ENCODE assay signal across 26 cellular contexts in the genomic region with DNA sequence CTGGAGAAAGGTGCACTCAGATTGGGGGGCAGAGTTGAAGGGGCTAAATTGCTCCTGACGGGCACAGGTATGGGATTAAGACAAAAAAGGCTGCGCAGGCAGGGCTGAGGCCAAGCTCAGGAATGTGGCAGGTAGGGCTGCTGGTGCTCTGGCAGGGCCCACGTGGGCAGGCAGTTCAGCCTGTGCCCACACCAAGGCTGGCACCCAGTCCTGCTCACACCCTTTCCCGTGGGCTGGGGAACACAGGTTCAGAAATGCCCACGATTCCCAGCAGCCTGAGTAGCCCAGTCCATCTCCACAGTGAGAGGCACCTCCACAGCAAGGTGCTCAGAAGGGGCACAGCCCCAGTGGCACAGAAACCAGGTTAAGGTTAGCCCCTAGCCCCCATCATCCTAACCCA. TPM values are rescaled to one million over a fixed set of nuclear protein-coding genes. Genes with fewer than 3 reads are reported as not detected.
DNase-seq lines count a peak whose midpoint lies in the region; ATAC-seq and TF ChIP-seq lines count a peak whose summit lies in the region.
"Had no signal": no experiment of that assay in that cellular context is flagged by ENCODE, and none has a peak within 500 bp of the region (broad histone marks: within the 10 kb centered on the region; RNA-seq: fewer than 3 reads in every experiment).

No MANE protein-coding gene starts in this region.

- no peaks in the 10 kb centered on the region for H3K27me3 ChIP-seq in BLaER1 treated with 17β-estradiol and CSF1 and Interleukin-3, amounts not matched to agents 10 nM and 100 nM
- H3K27me3 ChIP-seq in Loucy (ENCODE audit: insufficient read depth, low read length, poor library complexity, severe bottlenecking) (no peaks in the 10 kb centered on the region), iPS-15b (ENCODE audit: control insufficient read depth, insufficient read depth, low read length) (no peaks in the 10 kb centered on the region), skeletal muscle tissue (ENCODE audit: control insufficient read depth in 3 of 3, insufficient read depth in 3 of 3, low read length in 3 of 3) (no peaks in the 10 kb centered on the region)
- H3K27me3 ChIP-seq: cardiac muscle cell, testis had no signal

- no peaks in the 10 kb centered on the region for H3F3A ChIP-seq in Loucy (ENCODE audit: low read depth)

- no peak for TF ChIP-seq CTCF in Loucy (conservative IDR thresholded peaks at IDR 0.05; ENCODE audit: low read length)

- peak overlapping the region in 1 of 11 experiments; percentile 29; a peak in 1 of 22 replicates for H3K27ac ChIP-seq in BLaER1 treated with 17β-estradiol and CSF1 and Interleukin-3, amounts not matched to agents 10 nM and 100 nM
- no peak overlapping the region for H3K27ac ChIP-seq in skeletal muscle tissue (ENCODE audit: low read depth, low read length)
- H3K27ac ChIP-seq: cardiac muscle cell, epithelial cell of prostate, testis had no signal

- peaks cover 69% of the 10 kb centered on the region for H3K79me2 ChIP-seq in Loucy (ENCODE audit: insufficient read depth, low read length)

- no peak overlapping the region for H3K4me3 Mint-ChIP-seq in stimulated activated naive CD8-positive, alpha-beta T cell treated with anti-CD3 and anti-CD28 coated beads, Interleukin-15, amount 100 ng/mL, for 72 hours
- H3K4me3 Mint-ChIP-seq: activated CD4-positive, alpha-beta T cell treated with anti-CD3 and anti-CD28 coated beads, Interleukin-2, amount 10 ng/mL, durations not matched to agents 24 days and 14 days; nephron progenitor cell had no signal

- no peaks in the 10 kb centered on the region for H3K27me3 Mint-ChIP-seq in stimulated activated naive CD8-positive, alpha-beta T cell treated with anti-CD3 and anti-CD28 coated beads, Interleukin-15, amount 100 ng/mL, for 72 hours

- peaks cover 35 to 86% (median 72%) of the 10 kb centered on the region in 11 experiments; a peak in 20 of 22 replicates for H4K20me1 ChIP-seq in BLaER1 treated with 17β-estradiol and CSF1 and Interleukin-3, amounts not matched to agents 10 nM and 100 nM
- H4K20me1 ChIP-seq in Loucy (ENCODE audit: insufficient read depth, low read length, poor library complexity, severe bottlenecking): peaks cover 36% of the 10 kb centered on the region

- peak overlapping the region in 1 of 2 donors; percentile 14 for H3K27ac Mint-ChIP-seq in stimulated activated naive CD8-positive, alpha-beta T cell treated with anti-CD3 and anti-CD28 coated beads, Interleukin-15, amount 100 ng/mL, for 72 hours
- H3K27ac Mint-ChIP-seq: nephron progenitor cell had no signal

- peaks cover 44 to 91% (median 87%) of the 10 kb centered on the region in 10 experiments for H3K4me1 ChIP-seq in BLaER1 treated with 17β-estradiol and CSF1 and Interleukin-3, amounts not matched to agents 10 nM and 100 nM
- peaks cover 54% of the 10 kb centered on the region for H3K4me1 ChIP-seq in Loucy (ENCODE audit: insufficient read depth, low read length, poor library complexity, severe bottlenecking)
- H3K4me1 ChIP-seq in iPS-15b (ENCODE audit: control insufficient read depth, insufficient read depth, low read length): peaks cover 25% of the 10 kb centered on the region
- H3K4me1 ChIP-seq in skeletal muscle tissue (ENCODE audit: control insufficient read depth in 3 of 3, insufficient read depth in 3 of 3, low read length in 3 of 3): peaks cover 83 to 91% (median 84%) of the 10 kb centered on the region in 3 donors

- H3K9ac ChIP-seq in BLaER1 treated with 17β-estradiol and CSF1 and Interleukin-3, amounts not matched to agents 10 nM and 100 nM: peak overlapping the region in 3 of 11 experiments; percentile 7 to 45 (median 44); a peak in 4 of 22 replicates
- H3K9ac ChIP-seq in Loucy (ENCODE audit: low read depth, low read length, poor library complexity, severe bottlenecking) (peak overlapping the region; percentile 26), iPS-15b (ENCODE audit: low read depth, low read length) (peak overlapping the region; percentile 16), skeletal muscle tissue (ENCODE audit: low read depth in 1 of 3, low read length in 3 of 3) (peak overlapping the region; percentile 13 to 64 (median 56))

- no peaks in the 10 kb centered on the region for H3K9me2 ChIP-seq in Loucy (replicated peaks; ENCODE audit: low read depth, low read length)

- no peak overlapping the region for H2AFZ ChIP-seq in Loucy (ENCODE audit: low read length)

- DNase-seq in A172 (ENCODE audit: low spot score) (no peak), G401 (ENCODE audit: low spot score) (no peak)
- DNase-seq in stimulated activated naive CD8-positive, alpha-beta T cell treated with anti-CD3 and anti-CD28 coated beads, Interleukin-15, amount 100 ng/mL, for 72 hours: no peak
- DNase-seq: activated CD4-positive, alpha-beta T cell treated with anti-CD3 and anti-CD28 coated beads, Interleukin-2, amount 10 ng/mL, durations not matched to agents 24 days and 14 days; activated CD8-positive, alpha-beta memory T cell treated with anti-CD3 and anti-CD28 coated beads, Interleukin-2, amount 50 U/mL, for 48 hours; activated effector memory CD4-positive, alpha-beta T cell treated with Interleukin-2 at 50 U/mL for 16 hours; dermis blood vessel endothelial cell; DMS79 treated with DMSO at 0.1 percent for 48 hours; KG1; NCI-H187 treated with DMSO at 0.1 percent for 48 hours; NCI-H226; nephron progenitor cell; OCI-M1; Right ventricle myocardium superior; stimulated activated CD8-positive, alpha-beta memory T cell treated with anti-CD3 and anti-CD28 coated beads, Interleukin-4, amount 100 ng/mL, for 48 hours; testis had no signal

- no peak overlapping the region for H3K4me3 ChIP-seq in BLaER1 treated with 17β-estradiol and CSF1 and Interleukin-3, amounts not matched to agents 10 nM and 100 nM
- H3K4me3 ChIP-seq in Loucy (ENCODE audit: low read length, poor library complexity, severe bottlenecking) (no peak overlapping the region), iPS-15b (ENCODE audit: low read depth, low read length) (no peak overlapping the region), skeletal muscle tissue (ENCODE audit: low read length in 3 of 3) (peak overlapping the region in 2 of 3 donors; percentile 20 to 41)
- H3K4me3 ChIP-seq: cardiac muscle cell, HAP-1, testis had no signal

- H3K4me1 Mint-ChIP-seq in stimulated activated naive CD8-positive, alpha-beta T cell treated with anti-CD3 and anti-CD28 coated beads, Interleukin-15, amount 100 ng/mL, for 72 hours: peaks cover 62% of the 10 kb centered on the region

- peaks cover 0 to 38% (median 17%) of the 10 kb centered on the region in 11 experiments; a peak in 12 of 22 replicates for H3K36me3 ChIP-seq in BLaER1 treated with 17β-estradiol and CSF1 and Interleukin-3, amounts not matched to agents 10 nM and 100 nM
- H3K36me3 ChIP-seq in Loucy (ENCODE audit: insufficient read depth, low read length): no peaks in the 10 kb centered on the region
- H3K36me3 ChIP-seq in iPS-15b (ENCODE audit: control insufficient read depth, insufficient read depth, low read length): peaks cover 12% of the 10 kb centered on the region
- H3K36me3 ChIP-seq in skeletal muscle tissue (ENCODE audit: control insufficient read depth in 3 of 3, insufficient read depth in 3 of 3, low read length in 3 of 3): peaks cover 18 to 21% (median 20%) of the 10 kb centered on the region in 3 donors
- H3K36me3 ChIP-seq: cardiac muscle cell, HAP-1 had no signal

- no peaks in the 10 kb centered on the region for H3K9me3 Mint-ChIP-seq in stimulated activated naive CD8-positive, alpha-beta T cell treated with anti-CD3 and anti-CD28 coated beads, Interleukin-15, amount 100 ng/mL, for 72 hours
- H3K9me3 Mint-ChIP-seq: activated CD4-positive, alpha-beta T cell treated with anti-CD3 and anti-CD28 coated beads, Interleukin-2, amount 10 ng/mL, durations not matched to agents 24 days and 14 days; nephron progenitor cell had no signal

- ATAC-seq in GM19035 (IDR thresholded peaks at IDR 0.05; ENCODE audit: unreplicated experiment): no peak
- no peak for ATAC-seq in stimulated activated naive CD8-positive, alpha-beta T cell treated with anti-CD3 and anti-CD28 coated beads, Interleukin-15, amount 100 ng/mL, for 72 hours

- no peaks in the 10 kb centered on the region for H3K9me3 ChIP-seq in BLaER1 treated with 17β-estradiol and CSF1 and Interleukin-3, amounts not matched to agents 10 nM and 100 nM (replicated peaks in 1 of 11)
- H3K9me3 ChIP-seq in Loucy (ENCODE audit: insufficient read depth, low read depth, low read length): no peaks in the 10 kb centered on the region
- H3K9me3 ChIP-seq in iPS-15b (ENCODE audit: control insufficient read depth, insufficient read depth, low read length): no peaks in the 10 kb centered on the region
- no peaks in the 10 kb centered on the region for H3K9me3 ChIP-seq in skeletal muscle tissue (ENCODE audit: control insufficient read depth in 3 of 3, low read length in 3 of 3)
- H3K9me3 ChIP-seq: HAP-1, testis had no signal

- in situ Hi-C loops in G401 (cut with HindIII; ENCODE audit: low sequenced_read_pairs): no loop called here

- H3K4me2 ChIP-seq in BLaER1 treated with 17β-estradiol and CSF1 and Interleukin-3, amounts not matched to agents 10 nM and 100 nM: peak overlapping the region in 6 of 11 experiments; percentile 13 to 98 (median 18); a peak in 5 of 22 replicates
- peak overlapping the region; percentile 48 for H3K4me2 ChIP-seq in Loucy (ENCODE audit: low read depth, low read length, poor library complexity, severe bottlenecking)

RNA-seq across cellular contexts. Expression of a gene that starts 4.4 kb away (rescaled TPM):
- 44.4 TPM for total RNA-seq in skeletal muscle tissue
- total RNA-seq in A172 (2014; rRNA removed; shearing (Covaris generic)): 33.8 and 41.0 TPM in 2 replicates
- 65.5 and 70.6 TPM in 2 replicates for total RNA-seq in G401 (2014; rRNA removed; shearing (Covaris generic))

RNA-seq across cellular contexts. Expression of a gene that starts 22.7 kb away (rescaled TPM):
- total RNA-seq in skeletal muscle tissue: 1.0 TPM
- 4.9 and 7.7 TPM in 2 replicates for total RNA-seq in A172 (2014; rRNA removed; shearing (Covaris generic))
- 7.6 and 9.9 TPM in 2 replicates for total RNA-seq in G401 (2014; rRNA removed; shearing (Covaris generic))

RNA-seq across cellular contexts. Expression of a gene that starts 48.5 kb away (rescaled TPM):
- total RNA-seq in skeletal muscle tissue: 13.0 TPM
- total RNA-seq in A172 (2014; rRNA removed; shearing (Covaris generic)): 79.4 and 89.1 TPM in 2 replicates
- total RNA-seq in G401 (2014; rRNA removed; shearing (Covaris generic)): 18.6 and 23.2 TPM in 2 replicates

RNA-seq across cellular contexts. Expression of a gene that starts 51.4 kb away (rescaled TPM):
- 4.7 TPM for total RNA-seq in skeletal muscle tissue
- total RNA-seq in A172 (2014; rRNA removed; shearing (Covaris generic)): 0.29 TPM in 1 of 2 replicates, not detected in the other
- not detected in 2 replicates for total RNA-seq in G401 (2014; rRNA removed; shearing (Covaris generic))
- total RNA-seq: frontal cortex, renal cortical epithelial cell had no signal

RNA-seq across cellular contexts. Expression of a gene that starts 52.6 kb away (rescaled TPM):
- total RNA-seq in skeletal muscle tissue: 13.6 TPM
- total RNA-seq in A172 (2014; rRNA removed; shearing (Covaris generic)): 49.8 and 62.1 TPM in 2 replicates
- total RNA-seq in G401 (2014; rRNA removed; shearing (Covaris generic)): 93.5 and 116 TPM in 2 replicates

Comparison
In these comparisons a context has a peak if more than half of its experiments do, and no peak if none do; other contexts are left out.
1. H3K4me3 ChIP-seq: peak in skeletal muscle tissue (2 of 3); none in BLaER1 treated with 17β-estradiol and CSF1 and Interleukin-3, amounts not matched to agents 10 nM and 100 nM (0 of 10), Loucy (single experiment) and iPS-15b (single experiment).